Comparison of ENCODE assay signal across 18 cellular contexts in the genomic region with DNA sequence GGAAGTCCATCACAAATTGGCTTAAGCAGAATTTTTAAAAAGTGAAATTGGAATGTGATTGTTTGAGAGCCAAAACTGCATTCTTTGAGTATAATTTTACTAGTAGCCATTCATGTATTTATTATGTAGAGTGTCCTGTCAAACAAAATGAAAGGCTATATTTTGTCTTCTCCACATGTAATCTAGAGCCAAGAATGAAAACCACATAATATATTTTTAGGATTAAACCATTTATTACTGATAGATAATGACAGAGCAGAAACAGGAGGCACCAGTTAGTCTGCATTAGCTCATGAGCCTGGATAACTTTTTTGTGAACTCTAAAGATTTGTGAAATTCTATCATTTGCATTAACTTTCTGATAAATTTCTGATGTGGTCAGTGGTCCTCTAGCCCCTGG.
DNase-seq lines count a peak whose midpoint lies in the region; ATAC-seq and TF ChIP-seq lines count a peak whose summit lies in the region.
"Had no signal": no experiment of that assay in that cellular context is flagged by ENCODE, and none has a peak within 500 bp of the region (broad histone marks: within the 10 kb centered on the region; RNA-seq: fewer than 3 reads in every experiment).

No MANE protein-coding gene starts in this region.

- peak overlapping the region; percentile 68 for H3K27ac Mint-ChIP-seq in mesothelial cell of epicardium
- H3K27ac Mint-ChIP-seq: B cell; CD8-positive, alpha-beta T cell had no signal

- H3K27me3 Mint-ChIP-seq in mesothelial cell of epicardium (ENCODE audit: low read depth) = no peaks in the 10 kb centered on the region
- H3K27me3 Mint-ChIP-seq: B cell had no signal

- H3K9me3 Mint-ChIP-seq in mesothelial cell of epicardium = no peaks in the 10 kb centered on the region
- H3K9me3 Mint-ChIP-seq: CD8-positive, alpha-beta T cell; GM23338 had no signal

- H3K36me3 Mint-ChIP-seq in mesothelial cell of epicardium = no peaks in the 10 kb centered on the region
- H3K36me3 Mint-ChIP-seq: CD8-positive, alpha-beta T cell had no signal

- H3K27ac ChIP-seq in VCaP = peak overlapping the region; percentile 29
- H3K27ac ChIP-seq: BLaER1 treated with 17β-estradiol and CSF1 and Interleukin-3, amounts not matched to agents 10 nM and 100 nM; HL-60 had no signal

- peak; percentile 24 for DNase-seq in GM03348 (ENCODE audit: low spot score)
- no peak for DNase-seq in mesothelial cell of epicardium (ENCODE audit: low spot score in 2 of 2, unreplicated experiment in 2 of 2)
- DNase-seq in activated CD8-positive, alpha-beta memory T cell treated with anti-CD3 and anti-CD28 coated beads, Interleukin-2, amount 50 U/mL, for 48 hours = no peak
- DNase-seq in hippocampal formation (lab: John Stamatoyannopoulos, UW) = no peak
- DNase-seq in NCI-H2171 (lab: John Stamatoyannopoulos, UW) = no peak
- DNase-seq: CD8-positive, alpha-beta T cell; COR-L47; DMS 273 treated with DMSO at 0.1 percent for 48 hours; DMS53; DND-41; EL; HCEC 1CT had no signal

- ATAC-seq in GM21515 (IDR thresholded peaks at IDR 0.05; ENCODE audit: unreplicated experiment) = no peak
- ATAC-seq: CD8-positive, alpha-beta T cell; GM23338 had no signal

- TF ChIP-seq CTCF in VCaP (conservative IDR thresholded peaks at IDR 0.05) (no peak), mesothelial cell of epicardium (IDR thresholded peaks at IDR 0.05; ENCODE audit: unreplicated experiment) (no peak)

- H3K4me3 Mint-ChIP-seq in mesothelial cell of epicardium = no peak overlapping the region
- H3K4me3 Mint-ChIP-seq: B cell; CD8-positive, alpha-beta T cell; GM23338 had no signal

- H3K4me1 Mint-ChIP-seq in mesothelial cell of epicardium = peaks cover 18% of the 10 kb centered on the region
